ENCODE assay signal across 8 cellular contexts in the genomic region with DNA sequence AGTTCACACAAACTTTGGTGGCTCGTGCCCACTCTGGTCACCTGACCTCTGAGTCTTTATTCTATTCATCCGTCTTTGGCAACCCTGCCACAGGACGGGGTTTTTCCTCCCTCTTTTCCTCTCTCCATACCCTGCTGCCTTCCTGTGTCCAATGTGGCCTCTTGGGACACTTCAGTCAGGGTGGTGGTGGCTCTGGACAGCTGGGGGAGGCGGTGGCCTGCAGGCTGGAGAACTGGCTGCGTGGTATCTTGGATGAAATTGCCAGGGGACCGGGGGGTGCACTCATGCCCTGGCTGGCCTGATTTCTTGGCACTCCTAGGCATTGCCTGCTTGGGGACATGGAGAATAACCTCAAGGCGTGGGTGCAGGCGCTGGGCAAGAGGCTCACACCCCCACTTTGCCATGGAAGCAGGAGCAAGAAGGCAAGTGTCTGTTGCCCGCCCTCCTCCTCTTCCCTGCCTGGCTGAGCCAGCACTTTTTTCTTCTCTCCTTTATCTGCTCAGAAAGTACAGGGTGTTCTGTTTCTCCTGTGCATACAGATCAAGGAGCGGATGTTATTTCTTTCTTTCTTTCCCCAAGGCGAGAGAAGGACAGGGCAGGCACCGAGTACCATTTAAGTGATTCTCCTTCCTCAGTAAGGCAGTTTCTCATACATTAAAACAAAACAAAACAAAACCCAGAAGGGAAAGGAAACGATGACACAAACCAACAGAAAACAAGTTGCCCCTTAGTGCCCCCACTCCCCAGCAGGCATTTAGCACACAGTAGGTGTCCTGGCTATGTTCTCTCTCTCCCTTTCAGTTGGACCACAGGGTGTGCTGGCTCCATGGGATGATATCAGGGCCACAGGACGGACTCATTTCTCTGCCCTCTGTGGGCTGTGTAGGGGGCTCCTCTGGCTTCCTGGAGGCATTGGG. TPM values are rescaled to one million over a fixed set of nuclear protein-coding genes. Genes with fewer than 3 reads are reported as not detected.
DNase-seq lines count a peak whose midpoint lies in the region; ATAC-seq and TF ChIP-seq lines count a peak whose summit lies in the region.

No MANE protein-coding gene starts in this region.

- no peak for TF ChIP-seq CTCF in Calu3 (IDR thresholded peaks at IDR 0.05; ENCODE audit: unreplicated experiment)
- no peak for TF ChIP-seq CTCF in endodermal cell (conservative IDR thresholded peaks at IDR 0.05)
- TF ChIP-seq CTCF in GM10248 (IDR thresholded peaks at IDR 0.05; ENCODE audit: control extremely low read depth, extremely low read depth, low read depth, missing control alignments) = no peak
- no peak for TF ChIP-seq CTCF in heart right ventricle (IDR thresholded peaks at IDR 0.05)

- CTCF ChIA-PET in Calu3 (lab: Charles Lee) (no interaction called here), GM10248 (lab: Yijun Ruan, JAX) (no interaction called here)

- WGBS in endodermal cell (ENCODE audit: insufficient coverage in 1 of 2, insufficient read length in 1 of 2), 2 experiments = 81 to 100% methylated on average over 3 to 14 of the region's 14 CpGs
- WGBS in heart right ventricle, 2 donors = 78 to 82% methylated on average over 14 of the region's 14 CpGs

- H3K27me3 Mint-ChIP-seq in Calu3 (ENCODE audit: unreplicated experiment) (no peaks in the 10 kb centered on the region), T-helper 17 cell (no peaks in the 10 kb centered on the region), endodermal cell (ENCODE audit: insufficient read depth) (no peaks in the 10 kb centered on the region)

- intact Hi-C loops in Calu3 (cut with micrococcal nuclease; ENCODE audit: unreplicated experiment) (no loop called here), heart right ventricle (cut with DNase I) (loop anchor here in 2 of 10 donors (2.0 kb wide), 2 partner anchors 58 to 60 kb away; no protein-coding TSS in a partner anchor)

- H3K4me3 Mint-ChIP-seq in Calu3 (ENCODE audit: low read depth, unreplicated experiment) = peak overlapping the region; percentile 50
- peak overlapping the region; percentile 78 for H3K4me3 Mint-ChIP-seq in T-helper 17 cell
- peak overlapping the region; percentile 54 for H3K4me3 Mint-ChIP-seq in endodermal cell

- POLR2A ChIA-PET in GM10248 (lab: Yijun Ruan, JAX) = no interaction called here

- H3K4me1 ChIP-seq in endodermal cell (ENCODE audit: control insufficient read depth, insufficient read depth, low read length) (peaks cover 19% of the 10 kb centered on the region), heart right ventricle (peaks cover 0 to 23% (median 12%) of the 10 kb centered on the region in 9 donors)

- DNase-seq in Calu3 (no peak), T-helper 17 cell (no peak), endodermal cell (no peak), pons (ENCODE audit: low spot score) (peak; percentile 65), GDM1 (lab: John Stamatoyannopoulos, UW) (no peak), NCI-H2196 treated with DMSO at 0.1 percent for 48 hours (lab: John Stamatoyannopoulos, UW; ENCODE audit: unreplicated experiment) (no peak), GM10248 (ENCODE audit: extremely low spot score) (no peak), heart right ventricle (no peak)

- H3K36me3 ChIP-seq in endodermal cell (ENCODE audit: control insufficient read depth, insufficient read depth, low read length) = peaks cover 5% of the 10 kb centered on the region
- H3K36me3 ChIP-seq in heart right ventricle = peaks cover 0 to 10% (median 0%) of the 10 kb centered on the region in 9 donors

- BruUV-seq in Calu3 (replicated peaks; lab: Mats Ljungman, UMichigan) = no TSS peak

- no peaks in the 10 kb centered on the region for H3K27me3 ChIP-seq in endodermal cell (ENCODE audit: control insufficient read depth, insufficient read depth, low read length, poor library complexity, severe bottlenecking)
- H3K27me3 ChIP-seq in heart right ventricle = no peaks in the 10 kb centered on the region

- ATAC-seq in T-helper 17 cell (no peak), heart right ventricle (no peak)

- H3K9ac ChIP-seq in endodermal cell (ENCODE audit: extremely low read depth, low read length, poor library complexity, severe bottlenecking) = no peak overlapping the region

- no peaks in the 10 kb centered on the region for H3K9me3 Mint-ChIP-seq in Calu3 (ENCODE audit: low read depth, unreplicated experiment)
- no peaks in the 10 kb centered on the region for H3K9me3 Mint-ChIP-seq in endodermal cell

- H3K36me3 Mint-ChIP-seq in Calu3 (ENCODE audit: insufficient read depth, unreplicated experiment) = peaks cover 13% of the 10 kb centered on the region
- H3K36me3 Mint-ChIP-seq in T-helper 17 cell (ENCODE audit: low read depth) = no peaks in the 10 kb centered on the region
- H3K36me3 Mint-ChIP-seq in endodermal cell (ENCODE audit: low read depth) = peaks cover 5% of the 10 kb centered on the region

- H3K27ac ChIP-seq in endodermal cell (ENCODE audit: low read depth, low read length) (no peak overlapping the region), heart right ventricle (peak overlapping the region in 2 of 10 donors; percentile 45 to 55)

- H3K27ac Mint-ChIP-seq in Calu3 (ENCODE audit: unreplicated experiment) (peak overlapping the region; percentile 67), T-helper 17 cell (peak overlapping the region; percentile 84), endodermal cell (peak overlapping the region; percentile 20)

- H3K4me1 Mint-ChIP-seq in Calu3 (ENCODE audit: low read depth, unreplicated experiment) (peaks cover 34% of the 10 kb centered on the region), T-helper 17 cell (peaks cover 13% of the 10 kb centered on the region), endodermal cell (peaks cover 43% of the 10 kb centered on the region)

- H3K9me3 ChIP-seq in T-helper 17 cell (ENCODE audit: control insufficient read depth, low read length, poor library complexity, severe bottlenecking) = no peaks in the 10 kb centered on the region
- H3K9me3 ChIP-seq in endodermal cell (ENCODE audit: control insufficient read depth, low read length) = no peaks in the 10 kb centered on the region
- H3K9me3 ChIP-seq in heart right ventricle = no peaks in the 10 kb centered on the region

- H3K4me3 ChIP-seq in endodermal cell (ENCODE audit: low read length) (no peak overlapping the region), heart right ventricle (no peak overlapping the region)

RNA-seq across cellular contexts. Expression of a gene that starts 22.3 kb away (rescaled TPM):
- total RNA-seq in Calu3 (2022) (17.0 and 17.5 TPM in 2 replicates), T-helper 17 cell (10 to 100 TPM in 1 of 2 donors, 1 to 10 TPM in 1; 3.1 to 40.8 TPM), endodermal cell (10 to 100 TPM; 17.6 to 18.2 TPM), heart right ventricle (1 to 10 TPM; 1.7 to 6.6 (median 3.0) TPM)
- polyA plus RNA-seq in endodermal cell (2013, experiment 1 of 2) = 17.2 TPM
- 14.0 TPM for polyA plus RNA-seq in endodermal cell (2013, experiment 2 of 2)
- 1 to 10 TPM; 1.5 to 4.1 TPM for polyA plus RNA-seq in heart right ventricle

Comparison
In these comparisons a context has a peak if more than half of its experiments do, and no peak if none do; other contexts are left out.
1. H3K27ac Mint-ChIP-seq: peak in every context shown above with its lines; median percentile 84 in T-helper 17 cell; 67 in Calu3; 20 in endodermal cell.